In genomic region chr1:42738678-42739226, GRCh38 we compare ENCODE assay signal across 43 cellular contexts. TPM values are rescaled to one million over a fixed set of nuclear protein-coding genes. Genes with fewer than 3 reads are reported as not detected.
"Had no signal": no experiment of that assay in that cellular context is flagged by ENCODE, and none has a peak within 500 bp of the region (broad histone marks: within the 10 kb centered on the region; RNA-seq: fewer than 3 reads in every experiment).

No MANE protein-coding gene starts in this region.

- DNase-seq: activated CD4-positive, alpha-beta memory T cell treated with anti-CD3 and anti-CD28 coated beads for 36 hours; activated CD4-positive, alpha-beta T cell treated with anti-CD3 and anti-CD28 coated beads, Interleukin-2, amount 10 ng/mL, durations not matched to agents 24 days and 14 days; activated CD4-positive, CD25-positive, alpha-beta regulatory T cell treated with anti-CD3 and anti-CD28 coated beads, Interleukin-2, amount 50 U/mL, for 72 hours; activated CD8-positive, alpha-beta memory T cell treated with anti-CD3 and anti-CD28 coated beads, Interleukin-2, amount 50 U/mL, for 4 hours; activated naive CD4-positive, alpha-beta T cell treated with Interleukin-2 at 50 U/mL for 16 hours; activated T-cell treated with anti-CD3 and anti-CD28 coated beads, Interleukin-2, amount 50 U/mL, for 4 hours; anterior cingulate cortex; body of pancreas; cerebellar nuclear complex; colonic mucosa; dorsolateral prefrontal cortex; effector memory CD8-positive, alpha-beta T cell; foreskin fibroblast; heart left ventricle; kidney glomerular epithelial cell; mesendoderm; ovary; retina; stimulated activated CD4-positive, alpha-beta T cell treated with anti-CD3 and anti-CD28 coated beads, Interleukin-1b, Interleukin-23, amount 100 ng/mL, for 48 hours; stimulated activated CD4-positive, alpha-beta T cell treated with anti-CD3 and anti-CD28 coated beads, Interleukin-4, amount 100 ng/mL, for 4 hours; stimulated activated CD8-positive, alpha-beta memory T cell treated with anti-CD3 and anti-CD28 coated beads, Interleukin-4, amount 100 ng/mL, for 48 hours; stimulated activated naive CD8-positive, alpha-beta T cell treated with anti-CD3 and anti-CD28 coated beads, Interleukin-15, amount 100 ng/mL, for 72 hours; substantia nigra; SW 1271; T1000; WERI-Rb-1 had no signal

- ATAC-seq: activated T-cell treated with anti-CD3 and anti-CD28 coated beads, Interleukin-2, amount 50 U/mL, for 4 hours; body of pancreas; effector memory CD8-positive, alpha-beta T cell; esophagus mucosa; heart left ventricle; left lobe of liver; mucosa of descending colon; natural killer cell treated with Interleukin-12 subunit alpha and Interleukin-12 subunit beta and Interleukin-15 and Interleukin-18, amount 100 ng/mL, for 72 hours; stimulated activated memory B cell treated with anti-CD40 and anti-IgM and Interleukin-4, amounts not matched to agents 10 μg/mL and 1 μg/mL and 100 μg/mL, for 72 hours; stimulated activated naive CD8-positive, alpha-beta T cell treated with anti-CD3 and anti-CD28 coated beads, Interleukin-15, amount 100 ng/mL, for 72 hours had no signal

- H3K36me3 ChIP-seq: colonic mucosa, heart left ventricle, neutrophil, ovary, prostate gland, upper lobe of left lung, vagina, WERI-Rb-1 had no signal

- H3K9me3 ChIP-seq: body of pancreas, colonic mucosa, heart left ventricle, mucosa of descending colon, neutrophil, ovary, prostate gland, upper lobe of left lung, vagina had no signal

- H3K4me3 ChIP-seq: body of pancreas, colonic mucosa, dorsolateral prefrontal cortex, heart left ventricle, lung, mucosa of descending colon, ovary, prostate gland, smooth muscle cell, upper lobe of left lung, vagina had no signal

- H3K27me3 Mint-ChIP-seq: activated CD4-positive, alpha-beta memory T cell treated with anti-CD3 and anti-CD28 coated beads for 36 hours; activated CD4-positive, alpha-beta T cell treated with anti-CD3 and anti-CD28 coated beads, Interleukin-2, amount 10 ng/mL, durations not matched to agents 24 days and 14 days; activated naive CD8-positive, alpha-beta T cell; effector memory CD8-positive, alpha-beta T cell; natural killer cell treated with Interleukin-12 subunit alpha and Interleukin-12 subunit beta and Interleukin-15 and Interleukin-18, amount 100 ng/mL, for 72 hours; stimulated activated memory B cell treated with anti-CD40 and anti-IgM and Interleukin-4, amounts not matched to agents 10 μg/mL and 1 μg/mL and 100 μg/mL, for 72 hours; stimulated activated naive CD8-positive, alpha-beta T cell treated with anti-CD3 and anti-CD28 coated beads, Interleukin-15, amount 100 ng/mL, for 72 hours had no signal

- H3K36me3 Mint-ChIP-seq: activated CD4-positive, alpha-beta memory T cell treated with anti-CD3 and anti-CD28 coated beads for 36 hours; activated naive CD8-positive, alpha-beta T cell; natural killer cell treated with Interleukin-12 subunit alpha and Interleukin-12 subunit beta and Interleukin-15 and Interleukin-18, amount 100 ng/mL, for 72 hours; stimulated activated memory B cell treated with anti-CD40 and anti-IgM and Interleukin-4, amounts not matched to agents 10 μg/mL and 1 μg/mL and 100 μg/mL, for 72 hours had no signal

- H3K4me1 ChIP-seq: body of pancreas, colonic mucosa, prostate gland, upper lobe of left lung had no signal

- H3K27ac Mint-ChIP-seq: activated CD4-positive, alpha-beta memory T cell treated with anti-CD3 and anti-CD28 coated beads for 36 hours; activated CD4-positive, alpha-beta T cell treated with anti-CD3 and anti-CD28 coated beads, Interleukin-2, amount 10 ng/mL, durations not matched to agents 24 days and 14 days; activated naive CD8-positive, alpha-beta T cell; activated T-helper 2 cell treated with anti-CD3 and anti-CD28 coated beads, Interferon-gamma antibody, Interleukin-2, Interleukin-4, amounts not matched to agents 10 μg/mL and 5 μg/mL and 100 μg/mL, durations not matched to agents 14 hours and 24 hours and 36 hours; natural killer cell treated with Interleukin-12 subunit alpha and Interleukin-12 subunit beta and Interleukin-15 and Interleukin-18, amount 100 ng/mL, for 72 hours; T-helper 1 cell treated with Interleukin-12 subunit alpha and Interleukin-12 subunit beta and Interleukin-4 antibody, amounts not matched to agents 30 μg/mL and 1 μg/mL, for 36 hours had no signal

- H3K27me3 ChIP-seq: body of pancreas, colonic mucosa, dorsolateral prefrontal cortex, heart left ventricle, neutrophil, ovary, upper lobe of left lung, vagina had no signal

- H3K4me3 Mint-ChIP-seq: activated CD4-positive, alpha-beta memory T cell treated with anti-CD3 and anti-CD28 coated beads for 36 hours; activated CD4-positive, alpha-beta T cell treated with anti-CD3 and anti-CD28 coated beads, Interleukin-2, amount 10 ng/mL, durations not matched to agents 24 days and 14 days; activated naive CD8-positive, alpha-beta T cell; activated T-cell treated with anti-CD3 and anti-CD28 coated beads, Interleukin-2, amount 50 U/mL, for 4 hours; effector memory CD8-positive, alpha-beta T cell; natural killer cell treated with Interleukin-12 subunit alpha and Interleukin-12 subunit beta and Interleukin-15 and Interleukin-18, amount 100 ng/mL, for 72 hours; stimulated activated memory B cell treated with anti-CD40 and anti-IgM and Interleukin-4, amounts not matched to agents 10 μg/mL and 1 μg/mL and 100 μg/mL, for 72 hours; stimulated activated naive CD8-positive, alpha-beta T cell treated with anti-CD3 and anti-CD28 coated beads, Interleukin-15, amount 100 ng/mL, for 72 hours; T-helper 1 cell treated with Interleukin-12 subunit alpha and Interleukin-12 subunit beta and Interleukin-4 antibody, amounts not matched to agents 30 μg/mL and 1 μg/mL, for 36 hours had no signal

- H3K27ac ChIP-seq: body of pancreas, colonic mucosa, dorsolateral prefrontal cortex, heart left ventricle, neutrophil, ovary, prostate gland, upper lobe of left lung, vagina had no signal

RNA-seq across cellular contexts. Expression of gene CLDN19, which starts 1.3 kb away (rescaled TPM):
- total RNA-seq: activated CD4-positive, alpha-beta memory T cell treated with anti-CD3 and anti-CD28 coated beads for 36 hours; activated CD4-positive, alpha-beta T cell treated with anti-CD3 and anti-CD28 coated beads, Interleukin-2, amount 10 ng/mL, durations not matched to agents 24 days and 14 days; activated CD8-positive, alpha-beta memory T cell treated with anti-CD3 and anti-CD28 coated beads for 36 hours; activated T-cell treated with anti-CD3 and anti-CD28 coated beads, Interleukin-2, amount 50 U/mL, for 4 hours; activated T-helper 2 cell treated with anti-CD3 and anti-CD28 coated beads, Interferon-gamma antibody, Interleukin-2, Interleukin-4, amounts not matched to agents 10 μg/mL and 5 μg/mL and 100 μg/mL, durations not matched to agents 14 hours and 24 hours and 36 hours; body of pancreas; colonic mucosa; endothelial cell of umbilical vein; esophagus mucosa; left lobe of liver; myocyte; natural killer cell treated with Interleukin-12 subunit alpha and Interleukin-12 subunit beta and Interleukin-15 and Interleukin-18, amount 100 ng/mL, for 72 hours; upper lobe of left lung; vagina had no signal

RNA-seq across cellular contexts. Expression of gene TMEM269, which starts 46.0 kb away (rescaled TPM):
- total RNA-seq: activated CD4-positive, alpha-beta T cell treated with anti-CD3 and anti-CD28 coated beads, Interleukin-2, amount 10 ng/mL, durations not matched to agents 24 days and 14 days; body of pancreas; endothelial cell of umbilical vein; mucosa of descending colon; vagina had no signal
